ENCODE assay signal across 7 cellular contexts in the genomic region with DNA sequence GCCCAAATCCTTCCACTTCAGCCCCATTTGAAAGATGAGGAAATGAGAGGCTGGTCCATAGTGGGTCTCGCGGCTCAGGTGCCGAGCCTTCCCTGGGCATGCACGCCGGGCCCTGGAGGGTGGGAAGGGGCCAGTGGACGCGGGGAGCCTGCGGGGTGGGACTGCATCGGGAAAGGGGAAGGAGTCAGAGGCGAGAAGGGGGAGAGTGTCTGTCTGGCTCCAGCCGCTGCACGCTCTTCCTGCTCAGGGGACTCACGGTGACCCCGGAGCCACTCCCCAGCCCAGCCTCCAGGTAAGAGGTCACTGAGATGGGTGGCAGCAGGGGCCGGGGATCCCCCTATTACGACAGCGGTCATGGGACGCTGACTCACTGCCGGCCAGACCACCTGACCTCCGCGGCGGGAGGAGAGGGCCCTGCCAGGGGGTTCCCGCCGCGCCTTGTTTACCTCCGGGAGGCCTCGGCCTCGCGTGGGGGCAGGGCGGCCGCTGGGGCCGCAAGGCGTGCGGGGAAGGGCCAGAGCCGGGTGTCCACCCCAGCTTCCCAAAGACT. TPM values are rescaled to one million over a fixed set of nuclear protein-coding genes. Genes with fewer than 3 reads are reported as not detected.
A peak's percentile ranks its signal among the peaks of the same experiment; 100 is the strongest.
DNase-seq lines count a peak whose midpoint lies in the region; ATAC-seq, FAIRE-seq and TF ChIP-seq lines count a peak whose summit lies in the region.

No MANE protein-coding gene starts in this region.

- peak overlapping the region; percentile 69 for H3K4me2 ChIP-seq in keratinocyte (ENCODE audit: control insufficient read depth, extremely low read depth, insufficient read depth, low read depth, low read length)

- peak overlapping the region; percentile 93 for H3K9ac ChIP-seq in keratinocyte (ENCODE audit: control insufficient read depth, extremely low read depth, insufficient read depth, low read length)

- H3K27me3 ChIP-seq in keratinocyte (ENCODE audit: control insufficient read depth, extremely low read depth, insufficient read depth, low read length): no peaks in the 10 kb centered on the region

- H3K27ac ChIP-seq in caudate nucleus (ENCODE audit: low read depth, low read length): peak overlapping the region; percentile 99
- H3K27ac ChIP-seq in keratinocyte (ENCODE audit: control insufficient read depth, insufficient read depth, low read length): peak overlapping the region; percentile 87

- H3K36me3 Mint-ChIP-seq in HFFc6 (ENCODE audit: low read depth) (peaks cover 6% of the 10 kb centered on the region; the same call in 1 of the 2 replicates), activated B cell treated with CpG ODN at 0.5 μM for 24 hours (ENCODE audit: low read depth) (peaks cover 24% of the 10 kb centered on the region)

- CTCF ChIA-PET in activated B cell treated with CpG ODN at 0.5 μM for 24 hours (lab: Charles Lee): interaction anchor here (2.5 kb wide), 1 partner anchor 17 kb away, joined by 16 read pairs; no protein-coding TSS in a partner anchor

- H3K36me3 ChIP-seq in keratinocyte (ENCODE audit: control insufficient read depth in 2 of 2, extremely low read depth in 1 of 2, insufficient read depth in 2 of 2, low read length in 2 of 2): peaks cover 9 to 13% of the 10 kb centered on the region in 2 experiments

- peaks cover 32% of the 10 kb centered on the region for H3K4me1 ChIP-seq in keratinocyte (ENCODE audit: control insufficient read depth, extremely low read depth, insufficient read depth, low read length)

- no peak for TF ChIP-seq CTCF in HFFc6 (IDR thresholded peaks at IDR 0.05)
- no peak for TF ChIP-seq CTCF in activated B cell treated with CpG ODN at 0.5 μM for 24 hours (IDR thresholded peaks at IDR 0.05)
- no peak for TF ChIP-seq CTCF in keratinocyte (optimal IDR thresholded peaks at IDR 0.05 in 1 of 3, IDR thresholded peaks at IDR 0.05 in 1 of 3, conservative IDR thresholded peaks at IDR 0.05 in 1 of 3; ENCODE audit: extremely low read depth in 1 of 3, insufficient read depth in 2 of 3, low read length in 3 of 3)

- peak; percentile 69 for TF ChIP-seq POLR2A in GM15510 (IDR thresholded peaks at IDR 0.05; ENCODE audit: borderline replicate concordance, extremely low read depth, insufficient read length)

- H3K4me1 Mint-ChIP-seq in HFFc6 (ENCODE audit: low read depth): peaks cover 38% of the 10 kb centered on the region
- H3K4me1 Mint-ChIP-seq in activated B cell treated with CpG ODN at 0.5 μM for 24 hours: peaks cover 60% of the 10 kb centered on the region

- no peaks in the 10 kb centered on the region for H3K9me1 ChIP-seq in keratinocyte (ENCODE audit: control insufficient read depth, extremely low read depth, insufficient read depth, low read length)

- POLR2A ChIA-PET in activated B cell treated with CpG ODN at 0.5 μM for 24 hours (lab: Charles Lee): interaction anchor here (0.6 to 5.2 kb wide), 11 partner anchors 8 to 119 kb away, joined by 4 to 58 read pairs (median 12); partner anchors contain the start of genes MAML1, MGAT4B and MRNIP

- peak; percentile 57 for ATAC-seq in activated B cell treated with CpG ODN at 0.5 μM for 24 hours (ENCODE audit: low read depth)

- peak; percentile 76 for DNase-seq in HFFc6
- DNase-seq in NAMALWA (ENCODE audit: low spot score): peak; percentile 85
- DNase-seq in activated B cell treated with CpG ODN at 0.5 μM for 24 hours: peak; percentile 92
- DNase-seq in caudate nucleus (lab: John Stamatoyannopoulos, UW): peak; percentile 34 to 96 (median 86)
- peak; percentile 86 for DNase-seq in keratinocyte (ENCODE audit: low read depth, low spot score)
- peak; percentile 71 for DNase-seq in stimulated activated CD4-positive, alpha-beta T cell treated with anti-CD3 and anti-CD28 coated beads, Interleukin-12 subunit alpha, Interleukin-12 subunit beta, amount 100 ng/mL, for 4 hours

- H3K27ac Mint-ChIP-seq in HFFc6 (peak overlapping the region; percentile 90), activated B cell treated with CpG ODN at 0.5 μM for 24 hours (peak overlapping the region; percentile 92)

- peak overlapping the region; percentile 58 for H2AFZ ChIP-seq in keratinocyte (ENCODE audit: control insufficient read depth, low read length)

- intact Hi-C loops in activated B cell treated with CpG ODN at 0.5 μM for 24 hours (cut with micrococcal nuclease): loop anchor here (1.0 to 2.0 kb wide), 4 partner anchors 8 to 268 kb away; partner anchors contain the start of genes MAML1 and RUFY1

- dilution Hi-C loops in keratinocyte (cut with MboI; ENCODE audit: extremely low pct_ligation_motif_present, low sequenced_read_pairs): no loop called here

- peaks cover 23% of the 10 kb centered on the region for H3K79me2 ChIP-seq in keratinocyte (ENCODE audit: control insufficient read depth, insufficient read depth, low read length)

- H3K4me3 Mint-ChIP-seq in HFFc6 (peak overlapping the region; percentile 72), activated B cell treated with CpG ODN at 0.5 μM for 24 hours (peak overlapping the region; percentile 84)

- H4K20me1 ChIP-seq in keratinocyte (ENCODE audit: control insufficient read depth, extremely low read depth, insufficient read depth, low read length): peaks cover 14% of the 10 kb centered on the region

- H3K4me3 ChIP-seq in keratinocyte (ENCODE audit: control insufficient read depth in 2 of 3, extremely low read depth in 1 of 3, insufficient read depth in 2 of 3, low read depth in 1 of 3, low read length in 3 of 3): no peak overlapping the region

- no peak for FAIRE-seq in keratinocyte (lab: Jason Lieb, UNC)

- no peaks in the 10 kb centered on the region; the same call in 1 of the 2 replicates for H3K9me3 Mint-ChIP-seq in HFFc6
- H3K9me3 Mint-ChIP-seq in activated B cell treated with CpG ODN at 0.5 μM for 24 hours: no peaks in the 10 kb centered on the region

- H3K9me3 ChIP-seq in keratinocyte (ENCODE audit: control insufficient read depth, low read depth, low read length): no peaks in the 10 kb centered on the region

- H3K27me3 Mint-ChIP-seq in HFFc6 (ENCODE audit: insufficient read depth): peaks cover 6% of the 10 kb centered on the region; the same call in 1 of the 2 replicates
- H3K27me3 Mint-ChIP-seq in activated B cell treated with CpG ODN at 0.5 μM for 24 hours: no peaks in the 10 kb centered on the region

RNA-seq across cellular contexts. Expression of gene SQSTM1, which starts 1.9 kb away (rescaled TPM):
- 100 to 1,000 TPM; 188 to 282 (median 280) TPM for total RNA-seq in HFFc6 (2021; fragmentation: NEBNext Ultra II Directional; extraction: Animal tissue kit (Norgen Biotek cat#: 25700))
- total RNA-seq in activated B cell treated with CpG ODN at 0.5 μM for 24 hours: 243 and 252 TPM in 2 replicates
- polyA plus RNA-seq in keratinocyte: 75.7 to 170 TPM (median 116 TPM) in 3 replicates
- 213 TPM for polyA plus RNA-seq in keratinocyte (2011; ENCODE audit: low read depth)
- polyA plus RNA-seq in keratinocyte (2011; cell fraction: cytosol; rRNA removed): 114 and 159 TPM in 2 replicates
- polyA plus RNA-seq in keratinocyte (2011; cell fraction: nucleus; rRNA removed): 252 and 279 TPM in 2 replicates
- polyA plus RNA-seq in keratinocyte (2012; ENCODE audit: low replicate concordance): 242 and 584 TPM in 2 replicates
- 75.7 to 129 TPM (median 109 TPM) in 3 replicates for polyA minus RNA-seq in keratinocyte
- 346 TPM for polyA minus RNA-seq in keratinocyte (2011; cell fraction: cytosol; rRNA and poly(A)+ RNA removed)
- 576 and 665 TPM in 2 replicates for polyA minus RNA-seq in keratinocyte (2011; cell fraction: nucleus; rRNA and poly(A)+ RNA removed)

RNA-seq across cellular contexts. Expression of gene MGAT4B, which starts 12.2 kb away (rescaled TPM):
- 100 to 1,000 TPM; 129 to 166 (median 148) TPM for total RNA-seq in HFFc6 (2021; fragmentation: NEBNext Ultra II Directional; extraction: Animal tissue kit (Norgen Biotek cat#: 25700))
- total RNA-seq in activated B cell treated with CpG ODN at 0.5 μM for 24 hours: 73.6 and 85.3 TPM in 2 replicates
- 69.8 to 173 TPM (median 89.1 TPM) in 3 replicates for polyA plus RNA-seq in keratinocyte
- polyA plus RNA-seq in keratinocyte (2011; ENCODE audit: low read depth): 177 TPM
- polyA plus RNA-seq in keratinocyte (2011; cell fraction: cytosol; rRNA removed): 126 and 152 TPM in 2 replicates
- polyA plus RNA-seq in keratinocyte (2011; cell fraction: nucleus; rRNA removed): 227 and 261 TPM in 2 replicates
- polyA plus RNA-seq in keratinocyte (2012; ENCODE audit: low replicate concordance): 106 and 109 TPM in 2 replicates
- polyA minus RNA-seq in keratinocyte: 108 to 245 TPM (median 131 TPM) in 3 replicates
- 213 TPM for polyA minus RNA-seq in keratinocyte (2011; cell fraction: cytosol; rRNA and poly(A)+ RNA removed)
- 109 and 127 TPM in 2 replicates for polyA minus RNA-seq in keratinocyte (2011; cell fraction: nucleus; rRNA and poly(A)+ RNA removed)

RNA-seq across cellular contexts. Expression of gene LTC4S, which starts 25.0 kb away (rescaled TPM):
- not detected for total RNA-seq in HFFc6 (2021; fragmentation: NEBNext Ultra II Directional; extraction: Animal tissue kit (Norgen Biotek cat#: 25700))
- 2.6 and 2.7 TPM in 2 replicates for total RNA-seq in activated B cell treated with CpG ODN at 0.5 μM for 24 hours
- polyA plus RNA-seq in keratinocyte: 0.30 TPM in 1 of 3 replicates, not detected in the others
- not detected for polyA plus RNA-seq in keratinocyte (2011; ENCODE audit: low read depth)
- 0.27 TPM in 1 of 2 replicates, not detected in the other for polyA plus RNA-seq in keratinocyte (2011; cell fraction: cytosol; rRNA removed)
- polyA plus RNA-seq in keratinocyte (2011; cell fraction: nucleus; rRNA removed): not detected in 2 replicates
- polyA plus RNA-seq in keratinocyte (2012; ENCODE audit: low replicate concordance): 0.32 and 0.61 TPM in 2 replicates
- polyA minus RNA-seq in keratinocyte: not detected in 3 replicates
- not detected for polyA minus RNA-seq in keratinocyte (2011; cell fraction: cytosol; rRNA and poly(A)+ RNA removed)
- polyA minus RNA-seq in keratinocyte (2011; cell fraction: nucleus; rRNA and poly(A)+ RNA removed): not detected in 2 replicates

RNA-seq across cellular contexts. Expression of gene MRNIP, which starts 39.8 kb away (rescaled TPM):
- total RNA-seq in HFFc6 (2021; fragmentation: NEBNext Ultra II Directional; extraction: Animal tissue kit (Norgen Biotek cat#: 25700)): 10 to 100 TPM in 3 of 6 experiments, 1 to 10 TPM in 3; 8.2 to 13.5 (median 9.9) TPM
- total RNA-seq in activated B cell treated with CpG ODN at 0.5 μM for 24 hours: 54.6 and 70.0 TPM in 2 replicates
- polyA plus RNA-seq in keratinocyte: 12.3 to 19.9 TPM (median 14.9 TPM) in 3 replicates
- 10.0 TPM for polyA plus RNA-seq in keratinocyte (2011; ENCODE audit: low read depth)
- 5.1 and 5.7 TPM in 2 replicates for polyA plus RNA-seq in keratinocyte (2011; cell fraction: cytosol; rRNA removed)
- polyA plus RNA-seq in keratinocyte (2011; cell fraction: nucleus; rRNA removed): 97.9 and 116 TPM in 2 replicates
- polyA plus RNA-seq in keratinocyte (2012; ENCODE audit: low replicate concordance): 10.0 and 27.9 TPM in 2 replicates
- 7.6 to 12.9 TPM (median 12.3 TPM) in 3 replicates for polyA minus RNA-seq in keratinocyte
- 3.3 TPM for polyA minus RNA-seq in keratinocyte (2011; cell fraction: cytosol; rRNA and poly(A)+ RNA removed)
- 9.5 and 21.6 TPM in 2 replicates for polyA minus RNA-seq in keratinocyte (2011; cell fraction: nucleus; rRNA and poly(A)+ RNA removed)
